37 cellular contexts compared by ENCODE assay signal in the genomic region with DNA sequence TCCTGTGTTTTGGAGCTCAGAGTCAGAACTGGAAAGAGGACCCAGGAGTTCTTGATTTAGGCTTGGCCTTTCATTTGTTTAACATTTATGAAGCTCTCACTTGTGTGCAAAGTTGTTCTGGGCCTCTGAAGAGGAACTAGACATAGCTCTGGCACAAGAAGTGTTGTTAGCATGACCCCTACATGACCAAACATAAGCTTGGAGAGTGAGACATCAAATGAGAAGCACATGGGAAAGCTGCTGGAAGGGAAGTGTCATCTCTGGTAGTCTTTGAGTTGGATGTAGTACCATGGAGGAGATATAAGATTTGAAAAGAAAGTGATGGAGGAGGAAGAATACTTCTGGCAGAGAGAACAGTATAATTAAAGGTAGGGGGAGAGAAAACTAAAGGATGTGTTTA.
"Had no signal": no experiment of that assay in that cellular context is flagged by ENCODE, and none has a peak within 500 bp of the region (broad histone marks: within the 10 kb centered on the region; RNA-seq: fewer than 3 reads in every experiment).

No MANE protein-coding gene starts in this region.

- H3K4me3 Mint-ChIP-seq: activated B cell treated with CpG ODN at 0.5 μM for 24 hours; activated CD4-positive, alpha-beta memory T cell treated with anti-CD3 and anti-CD28 coated beads for 36 hours; activated CD4-positive, alpha-beta T cell treated with anti-CD3 and anti-CD28 coated beads, Interleukin-2, amount 10 ng/mL, durations not matched to agents 24 days and 14 days; activated CD8-positive, alpha-beta T cell treated with anti-CD3 and anti-CD28 coated beads for 36 hours; activated naive CD4-positive, alpha-beta T cell treated with anti-CD3 and anti-CD28 coated beads, Interleukin-2, amount 10 ng/mL, durations not matched to agents 7 days and 5 days; activated naive CD4-positive, alpha-beta T cell treated with anti-CD3 and anti-CD28 coated beads, Interleukin-2, amount 50 U/mL, for 24 hours; activated naive CD8-positive, alpha-beta T cell; activated naive CD8-positive, alpha-beta T cell treated with anti-CD3 and anti-CD28 coated beads, Interleukin-2, amount 10 ng/mL, durations not matched to agents 7 days and 5 days; activated naive CD8-positive, alpha-beta T cell treated with anti-CD3 and anti-CD28 coated beads, Interleukin-2, amount 50 U/mL, for 24 hours; activated T-cell treated with anti-CD3 and anti-CD28 coated beads, Interleukin-2, amount 50 U/mL, for 4 hours; activated T-cell treated with anti-CD3 and anti-CD28 coated beads, Interleukin-2, amount 50 U/mL, for 72 hours; activated T-helper 1 cell treated with anti-CD3 and anti-CD28 coated beads, Interleukin-12 subunit alpha, Interleukin-12 subunit beta, Interleukin-2, Interleukin-4 antibody, amounts not matched to agents 30 ng/mL and 10 ng/mL and 1 ng/mL, durations not matched to agents 14 hours and 24 hours and 36 hours; activated T-helper 17 cell treated with anti-CD3 and anti-CD28 coated beads, Interleukin-2, amount 50 U/mL, for 72 hours; brain; central memory CD8-positive, alpha-beta T cell; T-helper 1 cell treated with Interleukin-12 subunit alpha and Interleukin-12 subunit beta and Interleukin-4 antibody, amounts not matched to agents 30 μg/mL and 1 μg/mL, for 36 hours; T-helper 2 cell treated with Interferon-gamma antibody and Interleukin-4, amounts not matched to agents 5 μg/mL and 100 μg/mL, for 36 hours had no signal

- H3K9me3 Mint-ChIP-seq: activated B cell treated with CpG ODN at 0.5 μM for 24 hours; activated CD4-positive, alpha-beta memory T cell treated with anti-CD3 and anti-CD28 coated beads for 36 hours; activated CD4-positive, alpha-beta T cell treated with anti-CD3 and anti-CD28 coated beads, Interleukin-2, amount 10 ng/mL, durations not matched to agents 24 days and 14 days; activated CD8-positive, alpha-beta T cell treated with anti-CD3 and anti-CD28 coated beads for 36 hours; activated naive CD4-positive, alpha-beta T cell treated with anti-CD3 and anti-CD28 coated beads, Interleukin-2, amount 10 ng/mL, durations not matched to agents 7 days and 5 days; activated naive CD4-positive, alpha-beta T cell treated with anti-CD3 and anti-CD28 coated beads, Interleukin-2, amount 50 U/mL, for 24 hours; activated T-helper 1 cell treated with anti-CD3 and anti-CD28 coated beads, Interleukin-12 subunit alpha, Interleukin-12 subunit beta, Interleukin-2, Interleukin-4 antibody, amounts not matched to agents 30 ng/mL and 10 ng/mL and 1 ng/mL, durations not matched to agents 14 hours and 24 hours and 36 hours; activated T-helper 17 cell treated with anti-CD3 and anti-CD28 coated beads, Interleukin-2, amount 50 U/mL, for 72 hours; brain; T-helper 2 cell treated with Interferon-gamma antibody and Interleukin-4, amounts not matched to agents 5 μg/mL and 100 μg/mL, for 36 hours had no signal

- H3K36me3 ChIP-seq: ascending aorta, cardiac muscle cell had no signal

- DNase-seq: activated B cell treated with CpG ODN at 0.5 μM for 24 hours; activated CD4-positive, alpha-beta memory T cell treated with anti-CD3 and anti-CD28 coated beads for 36 hours; activated CD4-positive, alpha-beta T cell treated with anti-CD3 and anti-CD28 coated beads for 4 hours; activated CD4-positive, alpha-beta T cell treated with anti-CD3 and anti-CD28 coated beads, Interleukin-2, amount 10 ng/mL, durations not matched to agents 24 days and 14 days; activated CD4-positive, alpha-beta T cell treated with anti-CD3 and anti-CD28 coated beads, Interleukin-2, amount 50 U/mL, for 1 hour; activated CD4-positive, alpha-beta T cell treated with anti-CD3 and anti-CD28 coated beads, Interleukin-2, amount 50 U/mL, for 4 hours; activated CD4-positive, CD25-positive, alpha-beta regulatory T cell treated with anti-CD3 and anti-CD28 coated beads, Interleukin-2, amount 50 U/mL, for 72 hours; activated CD8-positive, alpha-beta memory T cell treated with anti-CD3 and anti-CD28 coated beads, Interleukin-2, amount 50 U/mL, for 4 hours; activated CD8-positive, alpha-beta T cell treated with anti-CD3 and anti-CD28 coated beads for 36 hours; activated effector memory CD4-positive, alpha-beta T cell treated with Interleukin-2 at 50 U/mL for 16 hours; activated gamma-delta T cell; activated naive CD4-positive, alpha-beta T cell treated with anti-CD3 and anti-CD28 coated beads, Interleukin-2, amount 10 ng/mL, durations not matched to agents 7 days and 5 days; activated naive CD4-positive, alpha-beta T cell treated with Interleukin-2 at 50 U/mL for 16 hours; activated naive CD8-positive, alpha-beta T cell treated with anti-CD3 and anti-CD28 coated beads, Interleukin-2, amount 10 ng/mL, durations not matched to agents 7 days and 5 days; activated naive CD8-positive, alpha-beta T cell treated with anti-CD3 and anti-CD28 coated beads, Interleukin-2, amount 50 U/mL, for 24 hours; activated T-cell treated with anti-CD3 and anti-CD28 coated beads for 4 hours; activated T-cell treated with anti-CD3 and anti-CD28 coated beads, Interleukin-2, amount 50 U/mL, for 1 hour; activated T-cell treated with anti-CD3 and anti-CD28 coated beads, Interleukin-2, amount 50 U/mL, for 4 hours; activated T-cell treated with anti-CD3 and anti-CD28 coated beads, Interleukin-2, amount 50 U/mL, for 72 hours; amygdala; anterior cingulate cortex; caudate nucleus; cerebellar nuclear complex; T-helper 1 cell; T-helper 2 cell; T-helper 9 cell had no signal

- H3K36me3 Mint-ChIP-seq: activated CD4-positive, alpha-beta memory T cell treated with anti-CD3 and anti-CD28 coated beads for 36 hours; activated naive CD4-positive, alpha-beta T cell treated with anti-CD3 and anti-CD28 coated beads, Interleukin-2, amount 10 ng/mL, durations not matched to agents 7 days and 5 days; activated naive CD4-positive, alpha-beta T cell treated with anti-CD3 and anti-CD28 coated beads, Interleukin-2, amount 50 U/mL, for 24 hours; activated naive CD8-positive, alpha-beta T cell; activated naive CD8-positive, alpha-beta T cell treated with anti-CD3 and anti-CD28 coated beads, Interleukin-2, amount 10 ng/mL, durations not matched to agents 7 days and 5 days; brain had no signal

- H3K9me3 ChIP-seq: ascending aorta had no signal

- H3K27me3 ChIP-seq: ascending aorta, cardiac muscle cell had no signal

- H3K4me1 ChIP-seq: ascending aorta had no signal

- H3K27ac Mint-ChIP-seq: activated B cell treated with CpG ODN at 0.5 μM for 24 hours; activated CD4-positive, alpha-beta memory T cell treated with anti-CD3 and anti-CD28 coated beads for 36 hours; activated CD4-positive, alpha-beta T cell treated with anti-CD3 and anti-CD28 coated beads, Interleukin-2, amount 10 ng/mL, durations not matched to agents 24 days and 14 days; activated CD8-positive, alpha-beta T cell treated with anti-CD3 and anti-CD28 coated beads for 36 hours; activated naive CD4-positive, alpha-beta T cell treated with anti-CD3 and anti-CD28 coated beads, Interleukin-2, amount 10 ng/mL, durations not matched to agents 7 days and 5 days; activated naive CD4-positive, alpha-beta T cell treated with anti-CD3 and anti-CD28 coated beads, Interleukin-2, amount 50 U/mL, for 24 hours; activated naive CD8-positive, alpha-beta T cell; activated naive CD8-positive, alpha-beta T cell treated with anti-CD3 and anti-CD28 coated beads, Interleukin-2, amount 10 ng/mL, durations not matched to agents 7 days and 5 days; activated naive CD8-positive, alpha-beta T cell treated with anti-CD3 and anti-CD28 coated beads, Interleukin-2, amount 50 U/mL, for 24 hours; activated T-cell treated with anti-CD3 and anti-CD28 coated beads, Interleukin-2, amount 50 U/mL, for 72 hours; activated T-helper 1 cell treated with anti-CD3 and anti-CD28 coated beads, Interleukin-12 subunit alpha, Interleukin-12 subunit beta, Interleukin-2, Interleukin-4 antibody, amounts not matched to agents 30 ng/mL and 10 ng/mL and 1 ng/mL, durations not matched to agents 14 hours and 24 hours and 36 hours; activated T-helper 17 cell treated with anti-CD3 and anti-CD28 coated beads, Interleukin-2, amount 50 U/mL, for 72 hours; brain; T-helper 1 cell treated with Interleukin-12 subunit alpha and Interleukin-12 subunit beta and Interleukin-4 antibody, amounts not matched to agents 30 μg/mL and 1 μg/mL, for 36 hours; T-helper 2 cell treated with Interferon-gamma antibody and Interleukin-4, amounts not matched to agents 5 μg/mL and 100 μg/mL, for 36 hours had no signal

- H3K4me1 Mint-ChIP-seq: activated B cell treated with CpG ODN at 0.5 μM for 24 hours; activated CD4-positive, alpha-beta T cell treated with anti-CD3 and anti-CD28 coated beads, Interleukin-2, amount 10 ng/mL, durations not matched to agents 24 days and 14 days; activated naive CD4-positive, alpha-beta T cell treated with anti-CD3 and anti-CD28 coated beads, Interleukin-2, amount 10 ng/mL, durations not matched to agents 7 days and 5 days; activated naive CD4-positive, alpha-beta T cell treated with anti-CD3 and anti-CD28 coated beads, Interleukin-2, amount 50 U/mL, for 24 hours; activated naive CD8-positive, alpha-beta T cell treated with anti-CD3 and anti-CD28 coated beads, Interleukin-2, amount 10 ng/mL, durations not matched to agents 7 days and 5 days; activated naive CD8-positive, alpha-beta T cell treated with anti-CD3 and anti-CD28 coated beads, Interleukin-2, amount 50 U/mL, for 24 hours; activated T-helper 17 cell treated with anti-CD3 and anti-CD28 coated beads, Interleukin-2, amount 50 U/mL, for 72 hours; brain; central memory CD8-positive, alpha-beta T cell had no signal

- H3K27ac ChIP-seq: ascending aorta, cardiac muscle cell, VCaP had no signal

- H3K27me3 Mint-ChIP-seq: activated CD4-positive, alpha-beta T cell treated with anti-CD3 and anti-CD28 coated beads, Interleukin-2, amount 10 ng/mL, durations not matched to agents 24 days and 14 days; activated naive CD4-positive, alpha-beta T cell treated with anti-CD3 and anti-CD28 coated beads, Interleukin-2, amount 10 ng/mL, durations not matched to agents 7 days and 5 days; activated naive CD8-positive, alpha-beta T cell treated with anti-CD3 and anti-CD28 coated beads, Interleukin-2, amount 10 ng/mL, durations not matched to agents 7 days and 5 days had no signal

- H3K4me3 ChIP-seq: ascending aorta, cardiac muscle cell had no signal
